8 cellular contexts compared by ENCODE assay signal in the genomic region with DNA sequence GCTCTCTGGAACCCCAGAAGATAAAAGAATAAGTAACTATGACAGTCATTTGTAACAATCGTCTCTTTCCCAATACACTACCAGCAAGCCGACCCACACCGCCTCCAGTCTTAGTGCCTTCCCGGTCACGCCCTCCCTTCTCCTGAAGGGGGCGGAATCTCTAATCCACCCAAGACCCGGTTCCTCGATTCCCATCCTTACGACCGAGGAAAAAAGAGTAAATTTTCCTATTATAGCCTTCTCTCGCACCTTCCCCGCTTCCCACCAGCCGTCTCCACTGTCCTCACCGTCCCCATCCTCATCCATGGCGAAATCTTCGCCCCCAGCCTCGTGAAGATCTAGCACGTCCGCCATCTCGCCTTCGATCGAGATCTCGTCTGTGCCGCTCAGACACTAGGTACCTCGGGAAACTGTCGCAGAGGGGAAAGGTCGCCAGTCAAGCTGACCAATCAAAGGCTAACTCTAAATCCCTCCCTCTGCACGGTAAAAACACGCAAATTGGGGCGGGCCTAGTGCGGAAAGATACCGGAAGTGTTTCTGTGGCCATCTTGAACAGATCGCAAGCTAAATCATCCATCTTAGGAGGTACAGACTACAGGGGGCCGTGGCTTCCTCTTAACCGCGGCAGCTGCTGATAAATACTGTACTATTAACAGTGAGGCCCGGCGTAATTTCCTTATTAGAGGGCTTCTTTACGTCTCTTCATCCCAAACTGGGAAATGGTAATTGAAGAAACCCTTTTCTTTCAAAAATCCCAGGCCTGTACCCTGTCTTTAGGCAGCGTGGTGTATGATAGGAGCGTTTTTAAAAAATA. TPM values are rescaled to one million over a fixed set of nuclear protein-coding genes. Genes with fewer than 3 reads are reported as not detected.
A peak's percentile ranks its signal among the peaks of the same experiment; 100 is the strongest.
DNase-seq lines count a peak whose midpoint lies in the region; ATAC-seq and TF ChIP-seq lines count a peak whose summit lies in the region.

Gene RBM8A, minus strand, starts transcription at position 412 of the 814 bp plus-strand sequence. Its CDS starts 58 bp downstream, at position 354.

- peaks cover 33% of the 10 kb centered on the region for H3K4me1 Mint-ChIP-seq in activated T-cell treated with anti-CD3 and anti-CD28 coated beads, Interleukin-2, amount 50 U/mL, for 24 hours (ENCODE audit: low read depth)

- peak; percentile 95 for ATAC-seq in DND-41 (ENCODE audit: insufficient read depth, low read depth)
- peak; percentile 93 for ATAC-seq in GM21723 (IDR thresholded peaks at IDR 0.05; ENCODE audit: unreplicated experiment)
- ATAC-seq in esophagus mucosa: peak; percentile 97

- peak within 1 kb of the TSS; percentile 70 to 93 for H3K4me3 ChIP-seq in DND-41 (ENCODE audit: low read depth in 1 of 2, low read length in 2 of 2)
- H3K4me3 ChIP-seq in muscle layer of colon (ENCODE audit: low read depth in 1 of 2, low read length in 2 of 2): peak within 1 kb of the TSS; percentile 75 to 94

- H3K27ac ChIP-seq in DND-41 (ENCODE audit: low read length) (peak within 1 kb of the TSS; percentile 99), muscle layer of colon (ENCODE audit: low read depth, low read length) (peak within 1 kb of the TSS; percentile 91)

- no peak within 1 kb of the TSS for H3K4me3 Mint-ChIP-seq in activated T-cell treated with anti-CD3 and anti-CD28 coated beads, Interleukin-2, amount 50 U/mL, for 24 hours

- H3K4me1 ChIP-seq in DND-41 (ENCODE audit: insufficient read depth, low read length) (peaks cover 25% of the 10 kb centered on the region), muscle layer of colon (ENCODE audit: insufficient read depth, low read length) (peaks cover 16% of the 10 kb centered on the region)

- no peak within 1 kb of the TSS for H3K27ac Mint-ChIP-seq in activated T-cell treated with anti-CD3 and anti-CD28 coated beads, Interleukin-2, amount 50 U/mL, for 24 hours

- H3K27me3 Mint-ChIP-seq in activated T-cell treated with anti-CD3 and anti-CD28 coated beads, Interleukin-2, amount 50 U/mL, for 24 hours: no peaks in the 10 kb centered on the region

- H3K9me3 Mint-ChIP-seq in activated T-cell treated with anti-CD3 and anti-CD28 coated beads, Interleukin-2, amount 50 U/mL, for 24 hours: no peaks in the 10 kb centered on the region

- peaks cover 25% of the 10 kb centered on the region for H3K79me2 ChIP-seq in DND-41 (ENCODE audit: insufficient read depth, low read length)

- H3K9me3 ChIP-seq in DND-41 (ENCODE audit: insufficient read depth, low read length, severe bottlenecking): no peaks in the 10 kb centered on the region
- H3K9me3 ChIP-seq in muscle layer of colon (ENCODE audit: low read length): no peaks in the 10 kb centered on the region

- H4K20me1 ChIP-seq in DND-41 (ENCODE audit: insufficient read depth, low read length): peaks cover 3% of the 10 kb centered on the region; the same call in 1 of the 2 replicates

- no peaks in the 10 kb centered on the region for H3K27me3 ChIP-seq in DND-41 (ENCODE audit: insufficient read depth, low read length, poor library complexity)
- H3K27me3 ChIP-seq in muscle layer of colon (ENCODE audit: control insufficient read depth in 1 of 2, insufficient read depth in 2 of 2, low read length in 2 of 2): no peaks in the 10 kb centered on the region

- H3K4me2 ChIP-seq in DND-41 (ENCODE audit: insufficient read depth, low read length): peak within 1 kb of the TSS; percentile 91

- peak within 1 kb of the TSS; percentile 79 for H2AFZ ChIP-seq in DND-41 (ENCODE audit: low read depth, low read length)

- peaks cover 37% of the 10 kb centered on the region for H3K36me3 Mint-ChIP-seq in activated T-cell treated with anti-CD3 and anti-CD28 coated beads, Interleukin-2, amount 50 U/mL, for 24 hours (ENCODE audit: low read depth)

- H3K9ac ChIP-seq in DND-41 (ENCODE audit: low read depth, low read length) (peak within 1 kb of the TSS; percentile 97), muscle layer of colon (ENCODE audit: low read length) (peak within 1 kb of the TSS; percentile 78)

- DNase-seq in DND-41: peak; percentile 98
- peak; percentile 97 for DNase-seq in KG1 (lab: John Stamatoyannopoulos, UW)
- DNase-seq in activated T-cell treated with anti-CD3 and anti-CD28 coated beads, Interleukin-2, amount 50 U/mL, for 24 hours: peak; percentile 91
- DNase-seq in stimulated activated CD8-positive, alpha-beta memory T cell treated with anti-CD3 and anti-CD28 coated beads, Interleukin-7, amount 100 ng/mL, for 24 hours (ENCODE audit: low read depth): peak; percentile 84

- TF ChIP-seq CTCF in DND-41 (IDR thresholded peaks at IDR 0.05; ENCODE audit: borderline replicate concordance, extremely low read depth, low read length, poor library complexity, severe bottlenecking): peak; percentile 74

- H3K36me3 ChIP-seq in DND-41 (ENCODE audit: insufficient read depth, low read length): peaks cover 26% of the 10 kb centered on the region
- peaks cover 8% of the 10 kb centered on the region for H3K36me3 ChIP-seq in muscle layer of colon (ENCODE audit: insufficient read depth, low read length)

TF ChIP-seq in PFSK-1, 5 proteins besides CTCF, POLR2A, EP300 and RAD21:
- peak; percentile 81; the same call in 1 of the 2 replicates for TF ChIP-seq TAF1 (IDR thresholded peaks at IDR 0.05; ENCODE audit: borderline replicate concordance, insufficient read depth, low read length)
- peak; percentile 10; the same call in 1 of the 2 replicates for TF ChIP-seq SIN3A (IDR thresholded peaks at IDR 0.05; ENCODE audit: borderline replicate concordance, insufficient read depth, low read length)
- peak; percentile 96 for TF ChIP-seq POLR2AphosphoS5 (IDR thresholded peaks at IDR 0.05; ENCODE audit: low read depth, low read length)
- TF ChIP-seq FOXP2 (optimal IDR thresholded peaks at IDR 0.05; ENCODE audit: borderline replicate concordance, extremely low read depth, extremely low read length, insufficient read depth): peak; percentile 42
- TF ChIP-seq, protein P1, sequence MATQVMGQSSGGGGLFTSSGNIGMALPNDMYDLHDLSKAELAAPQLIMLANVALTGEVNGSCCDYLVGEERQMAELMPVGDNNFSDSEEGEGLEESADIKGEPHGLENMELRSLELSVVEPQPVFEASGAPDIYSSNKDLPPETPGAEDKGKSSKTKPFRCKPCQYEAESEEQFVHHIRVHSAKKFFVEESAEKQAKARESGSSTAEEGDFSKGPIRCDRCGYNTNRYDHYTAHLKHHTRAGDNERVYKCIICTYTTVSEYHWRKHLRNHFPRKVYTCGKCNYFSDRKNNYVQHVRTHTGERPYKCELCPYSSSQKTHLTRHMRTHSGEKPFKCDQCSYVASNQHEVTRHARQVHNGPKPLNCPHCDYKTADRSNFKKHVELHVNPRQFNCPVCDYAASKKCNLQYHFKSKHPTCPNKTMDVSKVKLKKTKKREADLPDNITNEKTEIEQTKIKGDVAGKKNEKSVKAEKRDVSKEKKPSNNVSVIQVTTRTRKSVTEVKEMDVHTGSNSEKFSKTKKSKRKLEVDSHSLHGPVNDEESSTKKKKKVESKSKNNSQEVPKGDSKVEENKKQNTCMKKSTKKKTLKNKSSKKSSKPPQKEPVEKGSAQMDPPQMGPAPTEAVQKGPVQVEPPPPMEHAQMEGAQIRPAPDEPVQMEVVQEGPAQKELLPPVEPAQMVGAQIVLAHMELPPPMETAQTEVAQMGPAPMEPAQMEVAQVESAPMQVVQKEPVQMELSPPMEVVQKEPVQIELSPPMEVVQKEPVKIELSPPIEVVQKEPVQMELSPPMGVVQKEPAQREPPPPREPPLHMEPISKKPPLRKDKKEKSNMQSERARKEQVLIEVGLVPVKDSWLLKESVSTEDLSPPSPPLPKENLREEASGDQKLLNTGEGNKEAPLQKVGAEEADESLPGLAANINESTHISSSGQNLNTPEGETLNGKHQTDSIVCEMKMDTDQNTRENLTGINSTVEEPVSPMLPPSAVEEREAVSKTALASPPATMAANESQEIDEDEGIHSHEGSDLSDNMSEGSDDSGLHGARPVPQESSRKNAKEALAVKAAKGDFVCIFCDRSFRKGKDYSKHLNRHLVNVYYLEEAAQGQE (IDR thresholded peaks at IDR 0.05; ENCODE audit: insufficient read depth in 1 of 2, low read depth in 2 of 2, low read length in 2 of 2): peak in 1 of 2 experiments; percentile 55; a peak in 1 of 4 replicates
TF ChIP-seq in PFSK-1: peak in this region for 5.

RNA-seq across cellular contexts. Expression of gene RBM8A, which starts in this region (rescaled TPM):
- polyA plus RNA-seq in PFSK-1 (2012; ENCODE audit: insufficient read length, low read depth): 225 TPM
- 152 TPM for total RNA-seq in esophagus mucosa

Comparison
In these comparisons a context has a peak if more than half of its experiments do, and no peak if none do; other contexts are left out.
1. Peak in every context shown above with its lines: DNase-seq, ATAC-seq, H3K4me3 ChIP-seq and H3K27ac ChIP-seq.